22 cellular contexts compared by ENCODE assay signal in genomic region chr4:123364906-123365305, GRCh38.
"Had no signal": no experiment of that assay in that cellular context is flagged by ENCODE, and none has a peak within 500 bp of the region (broad histone marks: within the 10 kb centered on the region; RNA-seq: fewer than 3 reads in every experiment).

No MANE protein-coding gene starts in this region.

- H3K36me3 Mint-ChIP-seq: activated CD8-positive, alpha-beta memory T cell treated with anti-CD3 and anti-CD28 coated beads, Interleukin-2, amount 10 ng/mL, durations not matched to agents 7 days and 5 days; activated naive CD8-positive, alpha-beta T cell treated with anti-CD3 and anti-CD28 coated beads for 36 hours; immature natural killer cell; naive B cell; stimulated activated naive B cell treated with anti-CD40 and anti-IgM and Interleukin-4, amounts not matched to agents 10 μg/mL and 1 μg/mL and 100 μg/mL, for 72 hours had no signal

- H3K36me3 ChIP-seq: gastroesophageal sphincter, heart right ventricle, pancreas, sigmoid colon, upper lobe of right lung had no signal

- H3K27me3 Mint-ChIP-seq: activated CD4-positive, alpha-beta memory T cell treated with anti-CD3 and anti-CD28 coated beads, Interleukin-2, amount 10 ng/mL, durations not matched to agents 7 days and 5 days; activated CD8-positive, alpha-beta memory T cell treated with anti-CD3 and anti-CD28 coated beads, Interleukin-2, amount 10 ng/mL, durations not matched to agents 7 days and 5 days; activated naive CD8-positive, alpha-beta T cell treated with anti-CD3 and anti-CD28 coated beads for 36 hours; activated T-helper 17 cell treated with anti-CD3 and anti-CD28 coated beads, Interleukin-2, amount 50 U/mL, for 72 hours; naive B cell; stimulated activated naive B cell treated with anti-CD40 and anti-IgM and Interleukin-4, amounts not matched to agents 10 μg/mL and 1 μg/mL and 100 μg/mL, for 72 hours had no signal

- H3K27ac ChIP-seq: epithelial cell of prostate, gastroesophageal sphincter, heart right ventricle, pancreas, sigmoid colon, upper lobe of right lung had no signal

- H3K4me3 Mint-ChIP-seq: activated CD4-positive, alpha-beta memory T cell treated with anti-CD3 and anti-CD28 coated beads, Interleukin-2, amount 10 ng/mL, durations not matched to agents 7 days and 5 days; activated CD8-positive, alpha-beta memory T cell treated with anti-CD3 and anti-CD28 coated beads, Interleukin-2, amount 10 ng/mL, durations not matched to agents 7 days and 5 days; activated naive CD8-positive, alpha-beta T cell treated with anti-CD3 and anti-CD28 coated beads for 36 hours; activated T-helper 17 cell treated with anti-CD3 and anti-CD28 coated beads, Interleukin-2, amount 50 U/mL, for 72 hours; effector memory CD8-positive, alpha-beta T cell; immature natural killer cell; naive B cell; stimulated activated naive B cell treated with anti-CD40 and anti-IgM and Interleukin-4, amounts not matched to agents 10 μg/mL and 1 μg/mL and 100 μg/mL, for 72 hours; T-helper 2 cell treated with Interferon-gamma antibody and Interleukin-4, amounts not matched to agents 5 μg/mL and 100 μg/mL, for 36 hours; WTC11 had no signal

- H3K9me3 ChIP-seq: mucosa of descending colon, pancreas, sigmoid colon, upper lobe of right lung had no signal

- H3K27me3 ChIP-seq: gastroesophageal sphincter, heart right ventricle, pancreas, sigmoid colon, upper lobe of right lung had no signal

- ATAC-seq: activated CD8-positive, alpha-beta memory T cell treated with anti-CD3 and anti-CD28 coated beads, Interleukin-2, amount 10 ng/mL, durations not matched to agents 7 days and 5 days; activated T-helper 17 cell treated with anti-CD3 and anti-CD28 coated beads, Interleukin-2, amount 50 U/mL, for 72 hours; effector memory CD8-positive, alpha-beta T cell; gastroesophageal sphincter; heart right ventricle; mucosa of descending colon; pancreas; stimulated activated naive B cell treated with anti-CD40 and anti-IgM and Interleukin-4, amounts not matched to agents 10 μg/mL and 1 μg/mL and 100 μg/mL, for 72 hours; upper lobe of right lung; WTC11 had no signal

- H3K27ac Mint-ChIP-seq: activated CD4-positive, alpha-beta memory T cell treated with anti-CD3 and anti-CD28 coated beads, Interleukin-2, amount 10 ng/mL, durations not matched to agents 7 days and 5 days; activated CD8-positive, alpha-beta memory T cell treated with anti-CD3 and anti-CD28 coated beads, Interleukin-2, amount 10 ng/mL, durations not matched to agents 7 days and 5 days; activated naive CD8-positive, alpha-beta T cell treated with anti-CD3 and anti-CD28 coated beads for 36 hours; activated T-helper 17 cell treated with anti-CD3 and anti-CD28 coated beads, Interleukin-2, amount 50 U/mL, for 72 hours; effector memory CD8-positive, alpha-beta T cell; immature natural killer cell; stimulated activated naive B cell treated with anti-CD40 and anti-IgM and Interleukin-4, amounts not matched to agents 10 μg/mL and 1 μg/mL and 100 μg/mL, for 72 hours; T-helper 2 cell treated with Interferon-gamma antibody and Interleukin-4, amounts not matched to agents 5 μg/mL and 100 μg/mL, for 36 hours; WTC11 had no signal

- H3K4me1 ChIP-seq: pancreas, upper lobe of right lung had no signal

- DNase-seq: activated CD4-positive, alpha-beta memory T cell treated with anti-CD3 and anti-CD28 coated beads, Interleukin-2, amount 10 ng/mL, durations not matched to agents 7 days and 5 days; activated CD4-positive, alpha-beta T cell treated with anti-CD3 and anti-CD28 coated beads for 48 hours; activated CD8-positive, alpha-beta memory T cell treated with anti-CD3 and anti-CD28 coated beads, Interleukin-2, amount 10 ng/mL, durations not matched to agents 7 days and 5 days; activated naive CD4-positive, alpha-beta T cell; activated naive CD8-positive, alpha-beta T cell treated with anti-CD3 and anti-CD28 coated beads for 36 hours; activated T-cell treated with anti-CD3 and anti-CD28 coated beads, Interleukin-2, amount 50 U/mL, for 1 hour; amniotic stem cell; effector memory CD8-positive, alpha-beta T cell; heart right ventricle; immature natural killer cell; mesenchymal stem cell; mucosa of descending colon; naive B cell; pancreas; sigmoid colon; stimulated activated naive B cell treated with anti-CD40 and anti-IgM and Interleukin-4, amounts not matched to agents 10 μg/mL and 1 μg/mL and 100 μg/mL, for 72 hours; upper lobe of right lung had no signal

- H3K4me1 Mint-ChIP-seq: activated CD4-positive, alpha-beta memory T cell treated with anti-CD3 and anti-CD28 coated beads, Interleukin-2, amount 10 ng/mL, durations not matched to agents 7 days and 5 days; activated CD8-positive, alpha-beta memory T cell treated with anti-CD3 and anti-CD28 coated beads, Interleukin-2, amount 10 ng/mL, durations not matched to agents 7 days and 5 days; activated naive CD8-positive, alpha-beta T cell treated with anti-CD3 and anti-CD28 coated beads for 36 hours; activated T-helper 17 cell treated with anti-CD3 and anti-CD28 coated beads, Interleukin-2, amount 50 U/mL, for 72 hours; immature natural killer cell had no signal

- H3K4me3 ChIP-seq: gastroesophageal sphincter, heart right ventricle, mucosa of descending colon, pancreas, sigmoid colon, upper lobe of right lung had no signal

- H3K9me3 Mint-ChIP-seq: activated CD4-positive, alpha-beta memory T cell treated with anti-CD3 and anti-CD28 coated beads, Interleukin-2, amount 10 ng/mL, durations not matched to agents 7 days and 5 days; activated naive CD8-positive, alpha-beta T cell treated with anti-CD3 and anti-CD28 coated beads for 36 hours; activated T-helper 17 cell treated with anti-CD3 and anti-CD28 coated beads, Interleukin-2, amount 50 U/mL, for 72 hours; effector memory CD8-positive, alpha-beta T cell; immature natural killer cell; naive B cell; stimulated activated naive B cell treated with anti-CD40 and anti-IgM and Interleukin-4, amounts not matched to agents 10 μg/mL and 1 μg/mL and 100 μg/mL, for 72 hours; T-helper 2 cell treated with Interferon-gamma antibody and Interleukin-4, amounts not matched to agents 5 μg/mL and 100 μg/mL, for 36 hours had no signal
